9 cellular contexts compared by ENCODE assay signal in genomic region chr7:140200102-140200989, GRCh38.
A peak's percentile ranks its signal among the peaks of the same experiment; 100 is the strongest.
DNase-seq lines count a peak whose midpoint lies in the region; FAIRE-seq lines count a peak whose summit lies in the region.
"Had no signal": no experiment of that assay in that cellular context is flagged by ENCODE, and none has a peak within 500 bp of the region (broad histone marks: within the 10 kb centered on the region; RNA-seq: fewer than 3 reads in every experiment).

No MANE protein-coding gene starts in this region.

- no peak for FAIRE-seq in urothelium cell line (lab: Jason Lieb, UNC)

- in situ Hi-C loops in T47D (cut with HindIII; ENCODE audit: low pct_unique_long_range_greater_than_20kb, low sequenced_read_pairs), result no loop called here

- DNase-seq in NCI-H82 (lab: John Stamatoyannopoulos, UW), result peak; percentile 13
- DNase-seq in NCI-H82 treated with DMSO at 0.1 percent for 48 hours (lab: John Stamatoyannopoulos, UW; ENCODE audit: unreplicated experiment), result no peak
- peak; percentile 30 to 73 for DNase-seq in T47D (ENCODE audit: low read depth in 1 of 2, low spot score in 1 of 2)
- peak; percentile 36 for DNase-seq in iris pigment epithelial cell (ENCODE audit: low read depth)
- peak; percentile 60 for DNase-seq in urothelium cell line (ENCODE audit: low spot score)
- DNase-seq in NCI-H1105 treated with DMSO at 0.1 percent for 48 hours (lab: John Stamatoyannopoulos, UW), result no peak
- no peak for DNase-seq in activated CD8-positive, alpha-beta memory T cell treated with anti-CD3 and anti-CD28 coated beads, Interleukin-2, amount 50 U/mL, for 48 hours
- DNase-seq in SKM-1 (lab: John Stamatoyannopoulos, UW; ENCODE audit: unreplicated experiment), result no peak
- DNase-seq: 8988T had no signal

Comparison
In these comparisons a context has a peak if more than half of its experiments do, and no peak if none do; other contexts are left out.
1. DNase-seq: peak in NCI-H82 (single experiment), T47D (2 of 2), iris pigment epithelial cell (single experiment) and urothelium cell line (single experiment); none in NCI-H82 treated with DMSO at 0.1 percent for 48 hours (single experiment), NCI-H1105 treated with DMSO at 0.1 percent for 48 hours (single experiment), activated CD8-positive, alpha-beta memory T cell treated with anti-CD3 and anti-CD28 coated beads, Interleukin-2, amount 50 U/mL, for 48 hours (single experiment) and SKM-1 (single experiment).